Comparison of ENCODE assay signal across 2 cellular contexts in the genomic region with DNA sequence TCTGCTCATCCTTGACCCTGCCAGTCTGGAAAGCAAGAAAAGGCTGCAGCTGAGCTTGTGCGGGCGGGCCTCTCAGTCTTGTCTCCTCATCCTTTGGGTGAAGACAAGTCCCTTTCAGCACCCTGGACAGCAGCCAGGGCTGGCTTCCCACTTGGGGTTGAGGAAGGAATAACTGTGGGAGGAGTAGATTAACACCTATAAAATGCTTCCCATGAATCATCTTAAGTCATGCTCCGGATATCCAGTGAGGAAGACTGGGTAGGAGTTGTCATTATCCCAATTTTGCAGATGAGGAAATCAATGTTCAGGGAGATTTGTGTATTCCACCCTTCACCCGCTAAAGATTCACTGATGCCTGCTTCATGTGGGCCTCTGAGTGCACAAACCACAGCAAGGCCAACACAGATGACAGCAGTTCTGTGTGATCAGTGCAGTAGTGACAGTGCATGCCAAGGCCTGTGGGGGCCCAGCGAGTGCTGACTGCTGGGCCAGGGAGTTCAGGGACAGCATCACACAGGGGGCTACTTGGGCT.
A peak's percentile ranks its signal among the peaks of the same experiment; 100 is the strongest.
TF ChIP-seq lines count a peak whose summit lies in the region.

No MANE protein-coding gene starts in this region.

TF ChIP-seq in H1, 55 proteins besides CTCF, POLR2A, EP300 and RAD21:
- no peak for TF ChIP-seq POU5F1 (IDR thresholded peaks at IDR 0.05; ENCODE audit: low read depth, low read length)
- TF ChIP-seq SIN3A (conservative IDR thresholded peaks at IDR 0.05 in 1 of 2, IDR thresholded peaks at IDR 0.05 in 1 of 2; ENCODE audit: low read depth in 1 of 2, low read length in 2 of 2), result peak; percentile 81 to 83; a peak in 3 of 4 replicates
- no peak for TF ChIP-seq SUZ12 (IDR thresholded peaks at IDR 0.05; ENCODE audit: low read length)
- TF ChIP-seq SAP30 (IDR thresholded peaks at IDR 0.05; ENCODE audit: insufficient read depth, insufficient replicate concordance, low read length), result peak; percentile 48
- no peak for TF ChIP-seq ZNF274 (IDR thresholded peaks at IDR 0.05; ENCODE audit: borderline replicate concordance, extremely low read depth, low read length)
- TF ChIP-seq CHD7 (IDR thresholded peaks at IDR 0.05; ENCODE audit: insufficient replicate concordance, low read length), result no peak
- no peak for TF ChIP-seq JUN (IDR thresholded peaks at IDR 0.05; ENCODE audit: low read depth, low read length)
- TF ChIP-seq BACH1 (IDR thresholded peaks at IDR 0.05; ENCODE audit: low read length), result 0 out of 2 replicates have a peak, but pooled peaks have one; percentile 32
- no peak for TF ChIP-seq EZH2 (IDR thresholded peaks at IDR 0.05; ENCODE audit: low read depth, low read length, severe bottlenecking)

TF ChIP-seq in neural cell, 6 proteins besides CTCF, POLR2A, EP300 and RAD21:
- TF ChIP-seq POLR2AphosphoS5 (IDR thresholded peaks at IDR 0.05) (no peak), SMC3 (conservative IDR thresholded peaks at IDR 0.05; ENCODE audit: poor library complexity) (no peak), TAF1 (IDR thresholded peaks at IDR 0.05; ENCODE audit: low read depth) (no peak), MXI1 (conservative IDR thresholded peaks at IDR 0.05; ENCODE audit: poor library complexity, severe bottlenecking) (no peak), EZH2 (IDR thresholded peaks at IDR 0.05; ENCODE audit: borderline replicate concordance, insufficient read depth, low read length, poor library complexity, severe bottlenecking) (no peak)
- TF ChIP-seq, protein P1, sequence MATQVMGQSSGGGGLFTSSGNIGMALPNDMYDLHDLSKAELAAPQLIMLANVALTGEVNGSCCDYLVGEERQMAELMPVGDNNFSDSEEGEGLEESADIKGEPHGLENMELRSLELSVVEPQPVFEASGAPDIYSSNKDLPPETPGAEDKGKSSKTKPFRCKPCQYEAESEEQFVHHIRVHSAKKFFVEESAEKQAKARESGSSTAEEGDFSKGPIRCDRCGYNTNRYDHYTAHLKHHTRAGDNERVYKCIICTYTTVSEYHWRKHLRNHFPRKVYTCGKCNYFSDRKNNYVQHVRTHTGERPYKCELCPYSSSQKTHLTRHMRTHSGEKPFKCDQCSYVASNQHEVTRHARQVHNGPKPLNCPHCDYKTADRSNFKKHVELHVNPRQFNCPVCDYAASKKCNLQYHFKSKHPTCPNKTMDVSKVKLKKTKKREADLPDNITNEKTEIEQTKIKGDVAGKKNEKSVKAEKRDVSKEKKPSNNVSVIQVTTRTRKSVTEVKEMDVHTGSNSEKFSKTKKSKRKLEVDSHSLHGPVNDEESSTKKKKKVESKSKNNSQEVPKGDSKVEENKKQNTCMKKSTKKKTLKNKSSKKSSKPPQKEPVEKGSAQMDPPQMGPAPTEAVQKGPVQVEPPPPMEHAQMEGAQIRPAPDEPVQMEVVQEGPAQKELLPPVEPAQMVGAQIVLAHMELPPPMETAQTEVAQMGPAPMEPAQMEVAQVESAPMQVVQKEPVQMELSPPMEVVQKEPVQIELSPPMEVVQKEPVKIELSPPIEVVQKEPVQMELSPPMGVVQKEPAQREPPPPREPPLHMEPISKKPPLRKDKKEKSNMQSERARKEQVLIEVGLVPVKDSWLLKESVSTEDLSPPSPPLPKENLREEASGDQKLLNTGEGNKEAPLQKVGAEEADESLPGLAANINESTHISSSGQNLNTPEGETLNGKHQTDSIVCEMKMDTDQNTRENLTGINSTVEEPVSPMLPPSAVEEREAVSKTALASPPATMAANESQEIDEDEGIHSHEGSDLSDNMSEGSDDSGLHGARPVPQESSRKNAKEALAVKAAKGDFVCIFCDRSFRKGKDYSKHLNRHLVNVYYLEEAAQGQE (IDR thresholded peaks at IDR 0.05; ENCODE audit: borderline replicate concordance), result peak; percentile 26
